ENCODE assay signal across 10 cellular contexts in the genomic region with DNA sequence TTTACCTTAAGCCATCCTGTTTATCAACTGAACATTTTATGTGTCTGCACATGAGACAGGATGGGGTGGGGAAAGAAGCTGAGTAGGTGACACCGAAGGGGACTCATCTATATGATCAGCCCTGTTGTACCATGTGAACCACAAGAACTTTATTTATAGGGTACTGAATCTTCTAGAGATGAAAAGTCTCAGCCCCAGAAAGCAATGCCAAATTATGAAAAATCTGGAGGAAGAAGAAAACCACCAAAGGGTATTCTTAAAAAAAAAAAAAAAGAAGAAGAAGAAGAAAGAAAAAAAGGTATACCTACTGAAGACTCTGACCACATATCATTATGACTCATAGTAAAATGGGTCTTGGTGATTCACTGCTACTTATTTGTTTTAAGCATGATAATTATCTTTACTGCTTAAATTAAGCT. TPM values are rescaled to one million over a fixed set of nuclear protein-coding genes. Genes with fewer than 3 reads are reported as not detected.
DNase-seq lines count a peak whose midpoint lies in the region; ATAC-seq and TF ChIP-seq lines count a peak whose summit lies in the region.
"Had no signal": no experiment of that assay in that cellular context is flagged by ENCODE, and none has a peak within 500 bp of the region (broad histone marks: within the 10 kb centered on the region; RNA-seq: fewer than 3 reads in every experiment).

No MANE protein-coding gene starts in this region.

- H3K4me3 Mint-ChIP-seq in activated naive CD4-positive, alpha-beta T cell treated with anti-CD3 and anti-CD28 coated beads, Interleukin-2, amount 50 U/mL, for 24 hours, result peak overlapping the region; percentile 53
- H3K4me3 Mint-ChIP-seq in neural progenitor cell (no peak overlapping the region), osteocyte (ENCODE audit: unreplicated experiment) (no peak overlapping the region)

- no peaks in the 10 kb centered on the region for H3K79me2 ChIP-seq in neural progenitor cell (ENCODE audit: low read depth)

- no peaks in the 10 kb centered on the region for H3F3A ChIP-seq in neural progenitor cell (ENCODE audit: low read depth)

- no peak for TF ChIP-seq CTCF in neural progenitor cell (IDR thresholded peaks at IDR 0.05)
- no peak for TF ChIP-seq CTCF in osteocyte (IDR thresholded peaks at IDR 0.05)

- H4K20me1 ChIP-seq in BLaER1 (no peaks in the 10 kb centered on the region), neural progenitor cell (ENCODE audit: low read depth) (no peaks in the 10 kb centered on the region)

- H3K36me3 Mint-ChIP-seq in activated naive CD4-positive, alpha-beta T cell treated with anti-CD3 and anti-CD28 coated beads, Interleukin-2, amount 50 U/mL, for 24 hours, result peaks cover 1% of the 10 kb centered on the region
- H3K36me3 Mint-ChIP-seq in neural progenitor cell (no peaks in the 10 kb centered on the region), osteocyte (ENCODE audit: unreplicated experiment) (no peaks in the 10 kb centered on the region)

- H3K4me2 ChIP-seq in BLaER1 (peak overlapping the region; percentile 51), neural progenitor cell (no peak overlapping the region)

- H3K27ac Mint-ChIP-seq in activated naive CD4-positive, alpha-beta T cell treated with anti-CD3 and anti-CD28 coated beads, Interleukin-2, amount 50 U/mL, for 24 hours, result peak overlapping the region; percentile 92
- H3K27ac Mint-ChIP-seq in neural progenitor cell (no peak overlapping the region), osteocyte (ENCODE audit: unreplicated experiment) (no peak overlapping the region)

- H3K4me3 ChIP-seq in BLaER1 (no peak overlapping the region), neural progenitor cell (no peak overlapping the region)

- H3K36me3 ChIP-seq in BLaER1, result no peaks in the 10 kb centered on the region
- H3K36me3 ChIP-seq in neural progenitor cell, result no peaks in the 10 kb centered on the region

- H3K27me3 ChIP-seq in BLaER1 (no peaks in the 10 kb centered on the region), neural progenitor cell (no peaks in the 10 kb centered on the region)

- H3K27ac ChIP-seq in BLaER1 (no peak overlapping the region), neural progenitor cell (no peak overlapping the region)

- DNase-seq in HT-29 (ENCODE audit: low spot score), result peak; percentile 31
- DNase-seq in NCI-H510A (lab: John Stamatoyannopoulos, UW), result no peak
- no peak for DNase-seq in neural progenitor cell (ENCODE audit: low spot score)
- DNase-seq in osteocyte (ENCODE audit: extremely low spot score, unreplicated experiment), result no peak
- DNase-seq: foreskin melanocyte, NCI-H526 had no signal

- H3K27me3 Mint-ChIP-seq in activated naive CD4-positive, alpha-beta T cell treated with anti-CD3 and anti-CD28 coated beads, Interleukin-2, amount 50 U/mL, for 24 hours, result no peaks in the 10 kb centered on the region
- no peaks in the 10 kb centered on the region for H3K27me3 Mint-ChIP-seq in neural progenitor cell (ENCODE audit: insufficient read depth, low read depth)
- H3K27me3 Mint-ChIP-seq in osteocyte (ENCODE audit: unreplicated experiment), result peaks cover 51% of the 10 kb centered on the region

- H2AFZ ChIP-seq in neural progenitor cell (replicated peaks), result no peak overlapping the region

- peak; percentile 65 for ATAC-seq in GM19455 (IDR thresholded peaks at IDR 0.05; ENCODE audit: unreplicated experiment)
- no peak for ATAC-seq in GM19328 (IDR thresholded peaks at IDR 0.05; ENCODE audit: unreplicated experiment)

- peaks cover 11% of the 10 kb centered on the region for H3K9me3 Mint-ChIP-seq in activated naive CD4-positive, alpha-beta T cell treated with anti-CD3 and anti-CD28 coated beads, Interleukin-2, amount 50 U/mL, for 24 hours
- no peaks in the 10 kb centered on the region for H3K9me3 Mint-ChIP-seq in neural progenitor cell
- no peaks in the 10 kb centered on the region for H3K9me3 Mint-ChIP-seq in osteocyte (ENCODE audit: unreplicated experiment)

- H3K9me3 ChIP-seq in BLaER1 (peaks cover 5% of the 10 kb centered on the region; the same call in 1 of the 2 replicates), neural progenitor cell (ENCODE audit: low read depth) (no peaks in the 10 kb centered on the region)

- peaks cover 84% of the 10 kb centered on the region for H3K4me1 Mint-ChIP-seq in activated naive CD4-positive, alpha-beta T cell treated with anti-CD3 and anti-CD28 coated beads, Interleukin-2, amount 50 U/mL, for 24 hours
- H3K4me1 Mint-ChIP-seq in neural progenitor cell (no peaks in the 10 kb centered on the region), osteocyte (ENCODE audit: unreplicated experiment) (no peaks in the 10 kb centered on the region)

- no peak overlapping the region for H3K9ac ChIP-seq in BLaER1
- no peak overlapping the region for H3K9ac ChIP-seq in neural progenitor cell

- H3K4me1 ChIP-seq in BLaER1, result peaks cover 78% of the 10 kb centered on the region
- no peaks in the 10 kb centered on the region for H3K4me1 ChIP-seq in neural progenitor cell

RNA-seq across cellular contexts. Expression of gene HBS1L, which starts 39.8 kb away (rescaled TPM):
- total RNA-seq in HT-29 (2014; rRNA removed; shearing (Covaris generic)), result 65.1 and 74.3 TPM in 2 replicates
- total RNA-seq in neural progenitor cell (ENCODE audit: low replicate concordance) (149 and 215 TPM in 2 replicates), osteocyte (71.4 and 77.7 TPM in 2 replicates)
